ENCODE assay signal across 1 cellular context in genomic region chr5:132422720-132423442, GRCh38.
TF ChIP-seq lines count a peak whose summit lies in the region.

No MANE protein-coding gene starts in this region.

TF ChIP-seq in HepG2, 621 proteins besides CTCF, POLR2A, EP300 and RAD21 (continued from another document and continues in another):
- no peak for TF ChIP-seq TFDP1 (CRISPR knock-in tag; IDR thresholded peaks at IDR 0.05; ENCODE audit: borderline replicate concordance)
- TF ChIP-seq, protein P1, sequence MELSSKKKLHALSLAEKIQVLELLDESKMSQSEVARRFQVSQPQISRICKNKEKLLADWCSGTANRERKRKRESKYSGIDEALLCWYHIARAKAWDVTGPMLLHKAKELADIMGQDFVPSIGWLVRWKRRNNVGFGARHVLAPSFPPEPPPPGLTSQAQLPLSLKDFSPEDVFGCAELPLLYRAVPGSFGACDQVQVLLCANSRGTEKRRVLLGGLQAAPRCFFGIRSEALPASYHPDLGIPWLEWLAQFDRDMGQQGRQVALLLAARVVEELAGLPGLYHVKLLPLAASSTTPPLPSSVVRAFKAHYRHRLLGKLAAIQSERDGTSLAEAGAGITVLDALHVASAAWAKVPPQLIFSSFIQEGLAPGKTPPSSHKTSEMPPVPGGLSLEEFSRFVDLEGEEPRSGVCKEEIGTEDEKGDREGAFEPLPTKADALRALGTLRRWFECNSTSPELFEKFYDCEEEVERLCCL (CRISPR knock-in tag; IDR thresholded peaks at IDR 0.05; ENCODE audit: borderline replicate concordance) = no peak
- TF ChIP-seq ETV6 (CRISPR knock-in tag; conservative IDR thresholded peaks at IDR 0.05) = no peak
- TF ChIP-seq ZNF513 (CRISPR knock-in tag; conservative IDR thresholded peaks at IDR 0.05) = no peak
- peak; percentile 23; the same call in 1 of the 3 replicates for TF ChIP-seq MXI1 (IDR thresholded peaks at IDR 0.05; ENCODE audit: borderline replicate concordance, low read depth, low read length)
- TF ChIP-seq, protein P2, sequence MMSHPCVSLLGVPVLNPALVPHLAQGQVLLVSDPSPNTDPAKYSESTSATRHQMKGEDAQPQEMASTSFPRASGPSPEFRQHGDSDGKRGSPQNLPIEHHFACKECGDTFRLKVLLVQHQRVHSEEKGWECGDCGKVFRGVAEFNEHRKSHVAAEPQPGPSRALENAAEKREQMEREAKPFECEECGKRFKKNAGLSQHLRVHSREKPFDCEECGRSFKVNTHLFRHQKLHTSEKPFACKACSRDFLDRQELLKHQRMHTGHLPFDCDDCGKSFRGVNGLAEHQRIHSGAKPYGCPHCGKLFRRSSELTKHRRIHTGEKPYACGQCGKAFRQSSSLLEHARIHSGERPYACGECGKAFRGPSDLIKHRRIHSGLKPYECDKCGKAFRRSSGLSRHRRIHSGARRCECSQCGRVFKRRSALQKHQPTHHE (CRISPR knock-in tag; IDR thresholded peaks at IDR 0.05; ENCODE audit: borderline replicate concordance) = no peak
- TF ChIP-seq, protein P3, sequence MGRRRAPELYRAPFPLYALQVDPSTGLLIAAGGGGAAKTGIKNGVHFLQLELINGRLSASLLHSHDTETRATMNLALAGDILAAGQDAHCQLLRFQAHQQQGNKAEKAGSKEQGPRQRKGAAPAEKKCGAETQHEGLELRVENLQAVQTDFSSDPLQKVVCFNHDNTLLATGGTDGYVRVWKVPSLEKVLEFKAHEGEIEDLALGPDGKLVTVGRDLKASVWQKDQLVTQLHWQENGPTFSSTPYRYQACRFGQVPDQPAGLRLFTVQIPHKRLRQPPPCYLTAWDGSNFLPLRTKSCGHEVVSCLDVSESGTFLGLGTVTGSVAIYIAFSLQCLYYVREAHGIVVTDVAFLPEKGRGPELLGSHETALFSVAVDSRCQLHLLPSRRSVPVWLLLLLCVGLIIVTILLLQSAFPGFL (CRISPR knock-in tag; IDR thresholded peaks at IDR 0.05) = no peak
- no peak for TF ChIP-seq ZNF766 (CRISPR knock-in tag; IDR thresholded peaks at IDR 0.05; ENCODE audit: borderline replicate concordance)
- no peak for TF ChIP-seq ZFYVE20 (CRISPR knock-in tag; IDR thresholded peaks at IDR 0.05; ENCODE audit: borderline replicate concordance, low read depth)
- no peak for TF ChIP-seq ZNF44 (CRISPR knock-in tag; IDR thresholded peaks at IDR 0.05)
- no peak for TF ChIP-seq NFKBIZ (CRISPR knock-in tag; IDR thresholded peaks at IDR 0.05)
- TF ChIP-seq RAD51 (IDR thresholded peaks at IDR 0.05; ENCODE audit: borderline replicate concordance) = no peak
- no peak for TF ChIP-seq FUBP1 (CRISPR knock-in tag; IDR thresholded peaks at IDR 0.05; ENCODE audit: borderline replicate concordance)
- no peak for TF ChIP-seq HOXA9 (CRISPR knock-in tag; IDR thresholded peaks at IDR 0.05; ENCODE audit: borderline replicate concordance)
- no peak for TF ChIP-seq SIX4 (CRISPR knock-in tag; IDR thresholded peaks at IDR 0.05)
- TF ChIP-seq, protein P4, sequence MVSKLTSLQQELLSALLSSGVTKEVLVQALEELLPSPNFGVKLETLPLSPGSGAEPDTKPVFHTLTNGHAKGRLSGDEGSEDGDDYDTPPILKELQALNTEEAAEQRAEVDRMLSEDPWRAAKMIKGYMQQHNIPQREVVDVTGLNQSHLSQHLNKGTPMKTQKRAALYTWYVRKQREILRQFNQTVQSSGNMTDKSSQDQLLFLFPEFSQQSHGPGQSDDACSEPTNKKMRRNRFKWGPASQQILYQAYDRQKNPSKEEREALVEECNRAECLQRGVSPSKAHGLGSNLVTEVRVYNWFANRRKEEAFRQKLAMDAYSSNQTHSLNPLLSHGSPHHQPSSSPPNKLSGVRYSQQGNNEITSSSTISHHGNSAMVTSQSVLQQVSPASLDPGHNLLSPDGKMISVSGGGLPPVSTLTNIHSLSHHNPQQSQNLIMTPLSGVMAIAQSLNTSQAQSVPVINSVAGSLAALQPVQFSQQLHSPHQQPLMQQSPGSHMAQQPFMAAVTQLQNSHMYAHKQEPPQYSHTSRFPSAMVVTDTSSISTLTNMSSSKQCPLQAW (CRISPR knock-in tag; IDR thresholded peaks at IDR 0.05) = peak; percentile 48; the same call in 1 of the 2 replicates
- TF ChIP-seq SOX13 (IDR thresholded peaks at IDR 0.05) = no peak
- TF ChIP-seq SOX13 (CRISPR knock-in tag; conservative IDR thresholded peaks at IDR 0.05 in 1 of 2, IDR thresholded peaks at IDR 0.05 in 1 of 2) = peak in 1 of 2 experiments; percentile 69; a peak in 2 of 4 replicates
- TF ChIP-seq ZNF713 (CRISPR knock-in tag; IDR thresholded peaks at IDR 0.05) = no peak
- TF ChIP-seq SMYD3 (CRISPR knock-in tag; IDR thresholded peaks at IDR 0.05) = no peak
- no peak; the same call in 1 of the 2 replicates for TF ChIP-seq ZNF556 (CRISPR knock-in tag; IDR thresholded peaks at IDR 0.05; ENCODE audit: borderline replicate concordance)
- TF ChIP-seq ZNF10 (CRISPR knock-in tag; IDR thresholded peaks at IDR 0.05; ENCODE audit: borderline replicate concordance, low read depth) = no peak
- TF ChIP-seq PLRG1 (conservative IDR thresholded peaks at IDR 0.05) = no peak
- TF ChIP-seq, protein P5, sequence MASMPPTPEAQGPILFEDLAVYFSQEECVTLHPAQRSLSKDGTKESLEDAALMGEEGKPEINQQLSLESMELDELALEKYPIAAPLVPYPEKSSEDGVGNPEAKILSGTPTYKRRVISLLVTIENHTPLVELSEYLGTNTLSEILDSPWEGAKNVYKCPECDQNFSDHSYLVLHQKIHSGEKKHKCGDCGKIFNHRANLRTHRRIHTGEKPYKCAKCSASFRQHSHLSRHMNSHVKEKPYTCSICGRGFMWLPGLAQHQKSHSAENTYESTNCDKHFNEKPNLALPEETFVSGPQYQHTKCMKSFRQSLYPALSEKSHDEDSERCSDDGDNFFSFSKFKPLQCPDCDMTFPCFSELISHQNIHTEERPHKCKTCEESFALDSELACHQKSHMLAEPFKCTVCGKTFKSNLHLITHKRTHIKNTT (CRISPR knock-in tag; IDR thresholded peaks at IDR 0.05) = no peak
- TF ChIP-seq SATB2 (CRISPR knock-in tag; IDR thresholded peaks at IDR 0.05) = no peak
- no peak for TF ChIP-seq ZBTB2 (CRISPR knock-in tag; IDR thresholded peaks at IDR 0.05; ENCODE audit: low read depth)
- TF ChIP-seq ZFP62 (CRISPR knock-in tag; IDR thresholded peaks at IDR 0.05) = no peak
- TF ChIP-seq PHF5A (CRISPR knock-in tag; IDR thresholded peaks at IDR 0.05; ENCODE audit: low read depth, unreplicated experiment) = no peak
- no peak for TF ChIP-seq TBX2 (CRISPR knock-in tag; IDR thresholded peaks at IDR 0.05; ENCODE audit: borderline replicate concordance)
- no peak for TF ChIP-seq ZKSCAN5 (CRISPR knock-in tag; IDR thresholded peaks at IDR 0.05)
- TF ChIP-seq HIVEP1 (CRISPR knock-in tag; IDR thresholded peaks at IDR 0.05) = no peak
- TF ChIP-seq, protein P6, sequence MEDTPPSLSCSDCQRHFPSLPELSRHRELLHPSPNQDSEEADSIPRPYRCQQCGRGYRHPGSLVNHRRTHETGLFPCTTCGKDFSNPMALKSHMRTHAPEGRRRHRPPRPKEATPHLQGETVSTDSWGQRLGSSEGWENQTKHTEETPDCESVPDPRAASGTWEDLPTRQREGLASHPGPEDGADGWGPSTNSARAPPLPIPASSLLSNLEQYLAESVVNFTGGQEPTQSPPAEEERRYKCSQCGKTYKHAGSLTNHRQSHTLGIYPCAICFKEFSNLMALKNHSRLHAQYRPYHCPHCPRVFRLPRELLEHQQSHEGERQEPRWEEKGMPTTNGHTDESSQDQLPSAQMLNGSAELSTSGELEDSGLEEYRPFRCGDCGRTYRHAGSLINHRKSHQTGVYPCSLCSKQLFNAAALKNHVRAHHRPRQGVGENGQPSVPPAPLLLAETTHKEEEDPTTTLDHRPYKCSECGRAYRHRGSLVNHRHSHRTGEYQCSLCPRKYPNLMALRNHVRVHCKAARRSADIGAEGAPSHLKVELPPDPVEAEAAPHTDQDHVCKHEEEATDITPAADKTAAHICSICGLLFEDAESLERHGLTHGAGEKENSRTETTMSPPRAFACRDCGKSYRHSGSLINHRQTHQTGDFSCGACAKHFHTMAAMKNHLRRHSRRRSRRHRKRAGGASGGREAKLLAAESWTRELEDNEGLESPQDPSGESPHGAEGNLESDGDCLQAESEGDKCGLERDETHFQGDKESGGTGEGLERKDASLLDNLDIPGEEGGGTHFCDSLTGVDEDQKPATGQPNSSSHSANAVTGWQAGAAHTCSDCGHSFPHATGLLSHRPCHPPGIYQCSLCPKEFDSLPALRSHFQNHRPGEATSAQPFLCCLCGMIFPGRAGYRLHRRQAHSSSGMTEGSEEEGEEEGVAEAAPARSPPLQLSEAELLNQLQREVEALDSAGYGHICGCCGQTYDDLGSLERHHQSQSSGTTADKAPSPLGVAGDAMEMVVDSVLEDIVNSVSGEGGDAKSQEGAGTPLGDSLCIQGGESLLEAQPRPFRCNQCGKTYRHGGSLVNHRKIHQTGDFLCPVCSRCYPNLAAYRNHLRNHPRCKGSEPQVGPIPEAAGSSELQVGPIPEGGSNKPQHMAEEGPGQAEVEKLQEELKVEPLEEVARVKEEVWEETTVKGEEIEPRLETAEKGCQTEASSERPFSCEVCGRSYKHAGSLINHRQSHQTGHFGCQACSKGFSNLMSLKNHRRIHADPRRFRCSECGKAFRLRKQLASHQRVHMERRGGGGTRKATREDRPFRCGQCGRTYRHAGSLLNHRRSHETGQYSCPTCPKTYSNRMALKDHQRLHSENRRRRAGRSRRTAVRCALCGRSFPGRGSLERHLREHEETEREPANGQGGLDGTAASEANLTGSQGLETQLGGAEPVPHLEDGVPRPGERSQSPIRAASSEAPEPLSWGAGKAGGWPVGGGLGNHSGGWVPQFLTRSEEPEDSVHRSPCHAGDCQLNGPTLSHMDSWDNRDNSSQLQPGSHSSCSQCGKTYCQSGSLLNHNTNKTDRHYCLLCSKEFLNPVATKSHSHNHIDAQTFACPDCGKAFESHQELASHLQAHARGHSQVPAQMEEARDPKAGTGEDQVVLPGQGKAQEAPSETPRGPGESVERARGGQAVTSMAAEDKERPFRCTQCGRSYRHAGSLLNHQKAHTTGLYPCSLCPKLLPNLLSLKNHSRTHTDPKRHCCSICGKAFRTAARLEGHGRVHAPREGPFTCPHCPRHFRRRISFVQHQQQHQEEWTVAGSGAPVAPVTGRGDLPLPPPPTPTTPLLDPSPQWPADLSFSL (CRISPR knock-in tag; IDR thresholded peaks at IDR 0.05) = no peak
- TF ChIP-seq NCOA2 (CRISPR knock-in tag; IDR thresholded peaks at IDR 0.05) = peak; percentile 76
- peak; percentile 64; the same call in 1 of the 2 replicates for TF ChIP-seq MIER3 (CRISPR knock-in tag; IDR thresholded peaks at IDR 0.05; ENCODE audit: borderline replicate concordance)
- peak; percentile 83 for TF ChIP-seq SKIL (CRISPR knock-in tag; IDR thresholded peaks at IDR 0.05; ENCODE audit: borderline replicate concordance)
- TF ChIP-seq, protein P7, sequence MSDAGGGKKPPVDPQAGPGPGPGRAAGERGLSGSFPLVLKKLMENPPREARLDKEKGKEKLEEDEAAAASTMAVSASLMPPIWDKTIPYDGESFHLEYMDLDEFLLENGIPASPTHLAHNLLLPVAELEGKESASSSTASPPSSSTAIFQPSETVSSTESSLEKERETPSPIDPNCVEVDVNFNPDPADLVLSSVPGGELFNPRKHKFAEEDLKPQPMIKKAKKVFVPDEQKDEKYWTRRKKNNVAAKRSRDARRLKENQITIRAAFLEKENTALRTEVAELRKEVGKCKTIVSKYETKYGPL (CRISPR knock-in tag; IDR thresholded peaks at IDR 0.05) = no peak
